ENCODE assay signal across 23 cellular contexts in genomic region chr3:46897829-46898320, GRCh38. TPM values are rescaled to one million over a fixed set of nuclear protein-coding genes. Genes with fewer than 3 reads are reported as not detected.
DNase-seq lines count a peak whose midpoint lies in the region; ATAC-seq, FAIRE-seq and TF ChIP-seq lines count a peak whose summit lies in the region.
"Had no signal": no experiment of that assay in that cellular context is flagged by ENCODE, and none has a peak within 500 bp of the region (broad histone marks: within the 10 kb centered on the region; RNA-seq: fewer than 3 reads in every experiment).

No MANE protein-coding gene starts in this region.

- H3K4me1 ChIP-seq in right atrium auricular region (peaks cover 0 to 24% of the 10 kb centered on the region in 2 donors), kidney (ENCODE audit: control insufficient read depth in 1 of 2, insufficient read depth in 1 of 2, low read depth in 1 of 2, low read length in 2 of 2) (peaks cover 12 to 22% of the 10 kb centered on the region in 2 donors), aorta (ENCODE audit: control insufficient read depth in 1 of 2, insufficient read depth in 2 of 2, low read length in 2 of 2) (no peaks in the 10 kb centered on the region)

- no peak for FAIRE-seq in kidney (lab: Jason Lieb, UNC)
- FAIRE-seq: HTR-8/SVneo had no signal

- DNase-seq in cardiac septum (ENCODE audit: low spot score) (peak; percentile 63), right atrium auricular region (ENCODE audit: low spot score) (no peak), RPMI8226 (peak; percentile 73), kidney (peak; percentile 72), aorta (peak; percentile 33 to 70), NCI-H226 (no peak), OCI-M2 (lab: John Stamatoyannopoulos, UW; ENCODE audit: unreplicated experiment) (no peak)
- DNase-seq: CD4-positive, alpha-beta T cell; dermis blood vessel endothelial cell; DMS153; foreskin melanocyte; kidney glomerular epithelial cell; NCI-H1105; NCI-H526 treated with DMSO at 0.1 percent for 48 hours; OCI-M1; stimulated activated CD4-positive, alpha-beta T cell treated with anti-CD3 and anti-CD28 coated beads, Interleukin-12 subunit alpha, Interleukin-12 subunit beta, amount 100 ng/mL, for 4 hours had no signal

- intact Hi-C loops in cardiac septum (cut with DNase I) = loop anchor here (2.0 to 10.0 kb wide), 2 partner anchors 191 to 403 kb away; partner anchors contain the start of gene RTP3
- intact Hi-C loops in kidney (cut with DNase I) = no loop called here
- intact Hi-C loops in aorta (cut with DNase I) = no loop called here

- no peak overlapping the region for H3K4me3 ChIP-seq in right atrium auricular region
- no peak overlapping the region for H3K4me3 ChIP-seq in kidney (ENCODE audit: low read length in 2 of 2)
- no peak overlapping the region for H3K4me3 ChIP-seq in aorta (ENCODE audit: low read length in 2 of 2)
- H3K4me3 ChIP-seq: suprapubic skin had no signal

- 70 to 74% methylated on average over 15 of the region's 15 CpGs for WGBS in aorta, 2 donors

- H3K9me3 ChIP-seq in right atrium auricular region (no peaks in the 10 kb centered on the region), kidney (ENCODE audit: control insufficient read depth in 1 of 2, low read length in 2 of 2) (no peaks in the 10 kb centered on the region), aorta (ENCODE audit: control insufficient read depth, low read length) (no peaks in the 10 kb centered on the region)
- H3K9me3 ChIP-seq: suprapubic skin, vagina had no signal

- no peak overlapping the region for H3K27ac ChIP-seq in right atrium auricular region
- H3K27ac ChIP-seq in kidney (ENCODE audit: low read depth in 2 of 2, low read length in 2 of 2) = no peak overlapping the region
- H3K27ac ChIP-seq in aorta (ENCODE audit: low read depth in 1 of 2, low read length in 2 of 2) = no peak overlapping the region
- H3K27ac ChIP-seq: epithelial cell of prostate, suprapubic skin, vagina had no signal

- H3K36me3 ChIP-seq in right atrium auricular region = no peaks in the 10 kb centered on the region
- peaks cover 6 to 38% of the 10 kb centered on the region in 2 donors for H3K36me3 ChIP-seq in kidney (ENCODE audit: control insufficient read depth in 1 of 2, insufficient read depth in 2 of 2, low read length in 2 of 2)
- H3K36me3 ChIP-seq in aorta (ENCODE audit: control insufficient read depth in 1 of 2, insufficient read depth in 2 of 2, low read length in 1 of 2) = no peaks in the 10 kb centered on the region
- H3K36me3 ChIP-seq: suprapubic skin, vagina had no signal

- no peak overlapping the region for H3K9ac ChIP-seq in kidney (ENCODE audit: low read length in 2 of 2)

- ATAC-seq in aorta (ENCODE audit: low FRiP score) = no peak
- no peak for ATAC-seq in HG03442 (IDR thresholded peaks at IDR 0.05; ENCODE audit: unreplicated experiment)
- ATAC-seq: activated CD4-positive, CD25-positive, alpha-beta regulatory T cell treated with anti-CD3 and anti-CD28 coated beads, Interleukin-2, amount 50 U/mL, for 24 hours had no signal

- TF ChIP-seq CTCF in right atrium auricular region (IDR thresholded peaks at IDR 0.05) = no peak
- no peak for TF ChIP-seq CTCF in kidney (IDR thresholded peaks at IDR 0.05; ENCODE audit: borderline replicate concordance, extremely low read depth, insufficient read depth)

- H3K27me3 ChIP-seq in right atrium auricular region = no peaks in the 10 kb centered on the region
- no peaks in the 10 kb centered on the region for H3K27me3 ChIP-seq in aorta (ENCODE audit: control insufficient read depth in 1 of 2, insufficient read depth in 2 of 2, low read length in 1 of 2)
- H3K27me3 ChIP-seq: vagina had no signal

RNA-seq across cellular contexts. Expression of gene PTH1R, which starts 20.4 kb away (rescaled TPM):
- total RNA-seq in cardiac septum = 5.4 TPM
- total RNA-seq in right atrium auricular region = 10 to 100 TPM in 1 of 2 donors, 1 to 10 TPM in 1; 7.2 to 10.1 TPM
- 286 TPM for total RNA-seq in kidney
- 1,885 TPM for polyA plus RNA-seq in kidney (ENCODE audit: insufficient read depth, low read depth, low replicate concordance)
- 1 to 10 TPM; 6.6 to 6.7 TPM for total RNA-seq in aorta
- 10 to 100 TPM in 1 of 2 donors, 1 to 10 TPM in 1; 8.4 to 38.6 TPM for polyA plus RNA-seq in aorta
- total RNA-seq: CD4-positive, alpha-beta T cell had no signal

RNA-seq across cellular contexts. Expression of gene MYL3, which starts 34.6 kb away (rescaled TPM):
- total RNA-seq in cardiac septum = 3,804 TPM
- total RNA-seq in right atrium auricular region = 100 to 1,000 TPM; 208 to 223 TPM
- 41.3 TPM for total RNA-seq in kidney
- 81.9 TPM for polyA plus RNA-seq in kidney (ENCODE audit: insufficient read depth, low read depth, low replicate concordance)
- total RNA-seq in aorta = 1 to 10 TPM; 1.8 to 3.0 TPM
- polyA plus RNA-seq in aorta = 10 to 100 TPM in 1 of 2 donors, 1 to 10 TPM in 1; 2.6 to 14.3 TPM
- total RNA-seq: CD4-positive, alpha-beta T cell; dermis blood vessel endothelial cell; pulmonary artery endothelial cell; vagina had no signal

Comparison
In these comparisons a context has a peak if more than half of its experiments do, and no peak if none do; other contexts are left out.
1. DNase-seq: peak in cardiac septum (single experiment), RPMI8226 (single experiment), kidney (single experiment) and aorta (2 of 2); none in right atrium auricular region (single experiment), NCI-H226 (single experiment) and OCI-M2 (single experiment).
2. RNA of gene MYL3, which starts 34.6 kb away (total RNA-seq): 3,804 TPM in cardiac septum (single experiment); 208 to 223 TPM in right atrium auricular region, 41.3 TPM in kidney (single experiment) and 1.8 to 3.0 TPM in aorta; every median in the first group is over 10 times any median in the second.
3. RNA of gene PTH1R, which starts 20.4 kb away (total RNA-seq): 286 TPM in kidney (single experiment); 7.2 to 10.1 TPM in right atrium auricular region, 6.6 to 6.7 TPM in aorta and 5.4 TPM in cardiac septum (single experiment); every median in the first group is over 10 times any median in the second.